Comparison of ENCODE assay signal across 2 cellular contexts in genomic region chr22:36229649-36230048, GRCh38. TPM values are rescaled to one million over a fixed set of nuclear protein-coding genes. Genes with fewer than 3 reads are reported as not detected.
"Had no signal": no experiment of that assay in that cellular context is flagged by ENCODE, and none has a peak within 500 bp of the region (broad histone marks: within the 10 kb centered on the region; RNA-seq: fewer than 3 reads in every experiment).

No MANE protein-coding gene starts in this region.

RNA-seq across cellular contexts. Expression of gene APOL1, which starts 23.3 kb away (rescaled TPM):
- total RNA-seq: neural crest cell had no signal

RNA-seq across cellular contexts. Expression of gene APOL4, which starts 28.0 kb away (rescaled TPM):
- total RNA-seq: neural crest cell had no signal
- polyA plus RNA-seq: naive thymus-derived CD4-positive, alpha-beta T cell had no signal
